ENCODE assay signal across 8 cellular contexts in genomic region chr18:48832961-48833700, GRCh38.
DNase-seq lines count a peak whose midpoint lies in the region; ATAC-seq and TF ChIP-seq lines count a peak whose summit lies in the region.

No MANE protein-coding gene starts in this region.

- ATAC-seq in sciatic nerve (peak; percentile 20), GM18870 (IDR thresholded peaks at IDR 0.05; ENCODE audit: unreplicated experiment) (no peak), HG03280 (IDR thresholded peaks at IDR 0.05; ENCODE audit: unreplicated experiment) (no peak)

- peak; percentile 46 for DNase-seq in DMS153 treated with DMSO at 0.1 percent for 48 hours (lab: John Stamatoyannopoulos, UW; ENCODE audit: unreplicated experiment)
- peak; percentile 84 for DNase-seq in LoVo (ENCODE audit: low spot score)
- DNase-seq in foreskin fibroblast, result peak; percentile 54 to 63
- DNase-seq in sciatic nerve (ENCODE audit: low spot score), result peak; percentile 70
- no peak for DNase-seq in NCI-H128 (lab: John Stamatoyannopoulos, UW; ENCODE audit: unreplicated experiment)

- H3K4me3 ChIP-seq in WI38 (ENCODE audit: low read depth, low read length) (no peak overlapping the region), foreskin fibroblast (ENCODE audit: low read depth in 1 of 2, low read length in 2 of 2) (no peak overlapping the region)

- TF ChIP-seq CTCF in WI38 (IDR thresholded peaks at IDR 0.05; ENCODE audit: low read depth, low read length), result 0 out of 2 replicates have a peak, but pooled peaks have one; percentile 8
- no peak for TF ChIP-seq CTCF in foreskin fibroblast (IDR thresholded peaks at IDR 0.05; ENCODE audit: low read depth, low read length)

- intact Hi-C loops in sciatic nerve (cut with DNase I), result no loop called here
